12 cellular contexts compared by ENCODE assay signal in genomic region chr20:50595988-50596693, GRCh38.
DNase-seq lines count a peak whose midpoint lies in the region; ATAC-seq and TF ChIP-seq lines count a peak whose summit lies in the region.
"Had no signal": no experiment of that assay in that cellular context is flagged by ENCODE, and none has a peak within 500 bp of the region (broad histone marks: within the 10 kb centered on the region; RNA-seq: fewer than 3 reads in every experiment).

No MANE protein-coding gene starts in this region.

- no peak overlapping the region for H2AFZ ChIP-seq in osteoblast (ENCODE audit: low read length)

- no peaks in the 10 kb centered on the region for H3K9me3 ChIP-seq in NT2/D1 (ENCODE audit: insufficient read depth, low read length)
- H3K9me3 ChIP-seq in osteoblast (ENCODE audit: low read depth, low read length): no peaks in the 10 kb centered on the region
- H3K9me3 ChIP-seq: esophagus muscularis mucosa had no signal

- H3K27me3 ChIP-seq in NT2/D1 (ENCODE audit: insufficient read depth, insufficient read length) (no peaks in the 10 kb centered on the region), osteoblast (ENCODE audit: insufficient read depth, low read length) (peaks cover 14% of the 10 kb centered on the region)

- H3K9ac ChIP-seq in NT2/D1 (ENCODE audit: insufficient read length, low read depth): peak overlapping the region; percentile 62

- no peaks in the 10 kb centered on the region for H3K79me2 ChIP-seq in osteoblast (ENCODE audit: insufficient read depth, low read length)

- H4K20me1 ChIP-seq in osteoblast (ENCODE audit: insufficient read depth, low read length): no peaks in the 10 kb centered on the region

- no peaks in the 10 kb centered on the region for H3K36me3 ChIP-seq in NT2/D1 (ENCODE audit: insufficient read depth, insufficient read length, low read length)
- H3K36me3 ChIP-seq in osteoblast (ENCODE audit: insufficient read depth, low read length): no peaks in the 10 kb centered on the region

- H3K4me2 ChIP-seq in osteoblast (ENCODE audit: insufficient read depth, low read length): no peak overlapping the region

- no peak for ATAC-seq in HG03439 (IDR thresholded peaks at IDR 0.05; ENCODE audit: unreplicated experiment)
- ATAC-seq in activated CD4-positive, CD25-positive, alpha-beta regulatory T cell treated with anti-CD3 and anti-CD28 coated beads, Interleukin-2, amount 50 U/mL, for 24 hours: no peak
- ATAC-seq: activated CD8-positive, alpha-beta T cell treated with anti-CD3 and anti-CD28 coated beads, Interleukin-2, amount 10 ng/mL, durations not matched to agents 7 days and 5 days had no signal

- H3K4me3 ChIP-seq in NT2/D1 (ENCODE audit: insufficient read length, low read depth): no peak overlapping the region
- H3K4me3 ChIP-seq in fibroblast of pulmonary artery (replicated peaks; ENCODE audit: low read depth, low read length): no peak overlapping the region
- no peak overlapping the region for H3K4me3 ChIP-seq in osteoblast (ENCODE audit: insufficient read depth, low read length)
- H3K4me3 ChIP-seq: esophagus muscularis mucosa had no signal

- TF ChIP-seq CTCF in fibroblast of pulmonary artery (IDR thresholded peaks at IDR 0.05; ENCODE audit: low read length, missing control alignments) (no peak), osteoblast (IDR thresholded peaks at IDR 0.05; ENCODE audit: extremely low read depth, low read depth, low read length) (no peak)

- DNase-seq in EH (ENCODE audit: low read depth) (peak; percentile 17), NT2/D1 (ENCODE audit: low read depth, low spot score) (no peak), fibroblast of pulmonary artery (ENCODE audit: low read depth) (peak; percentile 22), osteoblast (ENCODE audit: insufficient read length, low spot score, missing footprints) (peak; percentile 83), NCI-H2107 treated with DMSO at 0.1 percent for 48 hours (lab: John Stamatoyannopoulos, UW; ENCODE audit: unreplicated experiment) (no peak)
- no peak for DNase-seq in stimulated activated CD4-positive, alpha-beta T cell treated with anti-CD3 and anti-CD28 coated beads, Interleukin-12 subunit alpha, Interleukin-12 subunit beta, amount 100 ng/mL, for 4 hours
- DNase-seq: activated CD8-positive, alpha-beta T cell treated with anti-CD3 and anti-CD28 coated beads, Interleukin-2, amount 10 ng/mL, durations not matched to agents 7 days and 5 days; CD4-positive, CD25-positive, alpha-beta regulatory T cell; RPMI8226 had no signal

- no peak overlapping the region for H3K27ac ChIP-seq in osteoblast (ENCODE audit: low read depth, low read length)
- H3K27ac ChIP-seq: esophagus muscularis mucosa had no signal

- H3K4me1 ChIP-seq in NT2/D1 (ENCODE audit: insufficient read depth, insufficient read length) (peaks cover 19% of the 10 kb centered on the region), osteoblast (ENCODE audit: insufficient read depth, low read length) (no peaks in the 10 kb centered on the region)

Comparison
In these comparisons a context has a peak if more than half of its experiments do, and no peak if none do; other contexts are left out.
1. DNase-seq: peak in EH (single experiment), fibroblast of pulmonary artery (single experiment) and osteoblast (single experiment); none in NT2/D1 (single experiment), NCI-H2107 treated with DMSO at 0.1 percent for 48 hours (single experiment) and stimulated activated CD4-positive, alpha-beta T cell treated with anti-CD3 and anti-CD28 coated beads, Interleukin-12 subunit alpha, Interleukin-12 subunit beta, amount 100 ng/mL, for 4 hours (single experiment).